10 cellular contexts compared by ENCODE assay signal in the genomic region with DNA sequence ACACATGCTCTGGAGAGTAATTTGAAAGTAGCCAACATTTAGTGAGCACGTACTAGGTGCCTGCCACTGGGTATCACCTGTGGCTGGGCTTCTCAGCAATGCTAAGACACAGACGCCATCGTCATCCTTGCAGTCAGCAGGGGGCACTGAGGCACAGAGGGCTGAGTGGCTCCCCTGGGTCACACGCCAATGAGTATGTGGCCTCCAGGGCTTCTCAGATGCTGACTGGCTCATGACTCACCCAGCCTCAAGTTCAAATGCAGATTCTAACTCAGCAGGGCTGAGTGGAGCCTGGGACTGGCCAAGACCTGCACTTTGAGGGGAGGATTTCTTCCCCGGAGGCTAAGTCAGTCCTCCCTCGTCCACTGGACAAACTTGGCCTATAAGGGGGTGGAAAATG.
DNase-seq lines count a peak whose midpoint lies in the region; ATAC-seq and TF ChIP-seq lines count a peak whose summit lies in the region.
"Had no signal": no experiment of that assay in that cellular context is flagged by ENCODE, and none has a peak within 500 bp of the region (broad histone marks: within the 10 kb centered on the region; RNA-seq: fewer than 3 reads in every experiment).

No MANE protein-coding gene starts in this region.

- no peak for ATAC-seq in HG03439 (IDR thresholded peaks at IDR 0.05; ENCODE audit: unreplicated experiment)

- DNase-seq in EL (peak; percentile 99), NCI-H460 (ENCODE audit: extremely low read depth, low read depth) (peak; percentile 40), astrocyte of the spinal cord (ENCODE audit: low read depth, low spot score) (peak; percentile 95), retinal pigment epithelial cell (ENCODE audit: low read depth) (peak; percentile 69), NCI-H146 (lab: John Stamatoyannopoulos, UW) (no peak), HuH-7 (ENCODE audit: low spot score) (no peak), DMS79 (lab: John Stamatoyannopoulos, UW) (no peak)
- DNase-seq: activated naive CD8-positive, alpha-beta T cell treated with anti-CD3 and anti-CD28 coated beads, Interleukin-2, amount 10 ng/mL, durations not matched to agents 7 days and 5 days had no signal

- TF ChIP-seq CTCF in astrocyte of the spinal cord (IDR thresholded peaks at IDR 0.05; ENCODE audit: low read depth, low read length) (peak; percentile 51), retinal pigment epithelial cell (conservative IDR thresholded peaks at IDR 0.05; ENCODE audit: low read depth, low read length) (peak; percentile 32)

- in situ Hi-C loops in astrocyte of the spinal cord (cut with HindIII; ENCODE audit: low sequenced_read_pairs) = no loop called here

- H3K4me3 ChIP-seq in astrocyte of the spinal cord (ENCODE audit: low read depth, low read length) (no peak overlapping the region), retinal pigment epithelial cell (ENCODE audit: low read length) (no peak overlapping the region)
- H3K4me3 ChIP-seq: right atrium auricular region had no signal

Comparison
In these comparisons a context has a peak if more than half of its experiments do, and no peak if none do; other contexts are left out.
1. DNase-seq: peak in EL (single experiment), NCI-H460 (single experiment), astrocyte of the spinal cord (single experiment) and retinal pigment epithelial cell (single experiment); none in NCI-H146 (single experiment), HuH-7 (single experiment) and DMS79 (single experiment).